8 cellular contexts compared by ENCODE assay signal in genomic region chrX:57453901-57454300, GRCh38.
DNase-seq lines count a peak whose midpoint lies in the region; ATAC-seq lines count a peak whose summit lies in the region.

No MANE protein-coding gene starts in this region.

- ATAC-seq in GM19455 (IDR thresholded peaks at IDR 0.05; ENCODE audit: unreplicated experiment) (peak; percentile 80), HG03045 (IDR thresholded peaks at IDR 0.05; ENCODE audit: unreplicated experiment) (no peak)

- DNase-seq in GM03348 (ENCODE audit: low spot score), result peak; percentile 17
- peak; percentile 12 to 37 for DNase-seq in Kasumi-1 (lab: John Stamatoyannopoulos, UW)
- DNase-seq in activated CD4-positive, alpha-beta T cell treated with anti-CD3 and anti-CD28 coated beads for 48 hours, result peak; percentile 10
- peak; percentile 1 for DNase-seq in inferior parietal cortex (ENCODE audit: extremely low spot score)
- no peak for DNase-seq in GF-D8 (lab: John Stamatoyannopoulos, UW)
- no peak for DNase-seq in retina

Comparison
In these comparisons a context has a peak if more than half of its experiments do, and no peak if none do; other contexts are left out.
1. DNase-seq: peak in GM03348 (single experiment), Kasumi-1 (2 of 2), activated CD4-positive, alpha-beta T cell treated with anti-CD3 and anti-CD28 coated beads for 48 hours (single experiment) and inferior parietal cortex (single experiment); none in GF-D8 (single experiment) and retina (single experiment).